ENCODE assay signal across 9 cellular contexts in the genomic region with DNA sequence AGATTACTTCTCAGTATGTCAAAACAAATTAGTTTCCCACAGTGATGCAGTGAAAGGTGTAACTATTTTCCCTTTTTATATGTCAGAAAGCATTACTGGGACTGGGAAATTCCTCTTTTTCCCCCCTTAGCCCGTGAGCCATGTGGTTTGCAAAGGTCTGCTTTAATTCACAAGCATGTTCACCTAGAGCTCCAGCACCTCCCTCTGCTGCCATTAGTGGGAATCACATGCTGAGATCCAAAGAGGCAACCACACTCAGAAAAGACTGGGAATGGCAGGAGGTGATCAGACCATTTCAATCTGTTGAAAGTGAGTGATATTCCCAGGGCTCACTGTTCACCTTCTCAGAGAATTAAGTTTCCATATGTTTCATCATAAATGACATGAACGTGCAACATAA.
A peak's percentile ranks its signal among the peaks of the same experiment; 100 is the strongest.
DNase-seq lines count a peak whose midpoint lies in the region; ATAC-seq and TF ChIP-seq lines count a peak whose summit lies in the region.
"Had no signal": no experiment of that assay in that cellular context is flagged by ENCODE, and none has a peak within 500 bp of the region (broad histone marks: within the 10 kb centered on the region; RNA-seq: fewer than 3 reads in every experiment).

No MANE protein-coding gene starts in this region.

- H3K27me3 ChIP-seq in heart right ventricle: no peaks in the 10 kb centered on the region

- H3K27me3 Mint-ChIP-seq in type B pancreatic cell: no peaks in the 10 kb centered on the region
- H3K27me3 Mint-ChIP-seq in activated CD4-positive, alpha-beta T cell treated with anti-CD3 and anti-CD28 coated beads for 36 hours: no peaks in the 10 kb centered on the region

- H3K36me3 ChIP-seq in heart right ventricle: no peaks in the 10 kb centered on the region

- TF ChIP-seq CTCF in heart right ventricle (IDR thresholded peaks at IDR 0.05): peak in 8 of 9 donors; percentile 10 to 58 (median 42)
- TF ChIP-seq CTCF in fibroblast of pulmonary artery (IDR thresholded peaks at IDR 0.05; ENCODE audit: low read length, missing control alignments): peak; percentile 70
- TF ChIP-seq CTCF in type B pancreatic cell (conservative IDR thresholded peaks at IDR 0.05): peak; percentile 75

- H3K9me3 ChIP-seq in heart right ventricle: no peaks in the 10 kb centered on the region

- no peak overlapping the region for H3K4me3 Mint-ChIP-seq in type B pancreatic cell
- no peak overlapping the region for H3K4me3 Mint-ChIP-seq in activated CD4-positive, alpha-beta T cell treated with anti-CD3 and anti-CD28 coated beads for 36 hours

- CTCF ChIA-PET in activated CD4-positive, alpha-beta T cell treated with anti-CD3 and anti-CD28 coated beads for 36 hours (lab: Charles Lee): no interaction called here

- H3K4me1 Mint-ChIP-seq in type B pancreatic cell (ENCODE audit: unreplicated experiment): no peaks in the 10 kb centered on the region
- no peaks in the 10 kb centered on the region for H3K4me1 Mint-ChIP-seq in activated CD4-positive, alpha-beta T cell treated with anti-CD3 and anti-CD28 coated beads for 36 hours

- no peak overlapping the region for H3K27ac ChIP-seq in heart right ventricle

- ATAC-seq in heart right ventricle (peak in 1 of 8 donors; percentile 56), left cardiac atrium (no peak), HG03280 (IDR thresholded peaks at IDR 0.05; ENCODE audit: unreplicated experiment) (no peak)
- no peak for ATAC-seq in activated CD4-positive, alpha-beta T cell treated with anti-CD3 and anti-CD28 coated beads for 36 hours
- ATAC-seq: activated CD4-positive, CD25-positive, alpha-beta regulatory T cell treated with anti-CD3 and anti-CD28 coated beads, Interleukin-2, amount 50 U/mL, for 24 hours had no signal

- WGBS in heart right ventricle, 2 donors: 31 to 38% methylated on average over 2 of the region's 2 CpGs

- no peaks in the 10 kb centered on the region for H3K9me3 Mint-ChIP-seq in type B pancreatic cell
- peaks cover 2% of the 10 kb centered on the region for H3K9me3 Mint-ChIP-seq in activated CD4-positive, alpha-beta T cell treated with anti-CD3 and anti-CD28 coated beads for 36 hours (ENCODE audit: low read depth)

- intact Hi-C loops in heart right ventricle (cut with DNase I) (loop anchor here in 1 of 10 donors (10.0 kb wide), 1 partner anchor 637 kb away; no protein-coding TSS in a partner anchor), left cardiac atrium (cut with DNase I) (no loop called here)
- intact Hi-C loops in activated CD4-positive, alpha-beta T cell treated with anti-CD3 and anti-CD28 coated beads for 36 hours (cut with DNase I, micrococcal nuclease): no loop called here

- H3K27ac Mint-ChIP-seq in type B pancreatic cell: no peak overlapping the region
- H3K27ac Mint-ChIP-seq in activated CD4-positive, alpha-beta T cell treated with anti-CD3 and anti-CD28 coated beads for 36 hours: no peak overlapping the region

- H3K4me3 ChIP-seq in heart right ventricle: no peak overlapping the region
- H3K4me3 ChIP-seq in fibroblast of pulmonary artery (replicated peaks; ENCODE audit: low read depth, low read length): no peak overlapping the region

- peaks cover 0 to 3% (median 0%) of the 10 kb centered on the region in 9 donors for H3K4me1 ChIP-seq in heart right ventricle

- DNase-seq in heart right ventricle (peak in 1 of 2 donors; percentile 11), left cardiac atrium (no peak), OCI-M1 (lab: John Stamatoyannopoulos, UW) (peak; percentile 7), fibroblast of pulmonary artery (ENCODE audit: low read depth) (peak; percentile 48), type B pancreatic cell (ENCODE audit: extremely low spot score, unreplicated experiment) (no peak)
- no peak for DNase-seq in activated naive CD4-positive, alpha-beta T cell treated with anti-CD3 and anti-CD28 coated beads, Interleukin-2, amount 50 U/mL, for 16 hours
- no peak for DNase-seq in activated CD4-positive, alpha-beta T cell treated with anti-CD3 and anti-CD28 coated beads for 36 hours

- peaks cover 3% of the 10 kb centered on the region for H3K36me3 Mint-ChIP-seq in type B pancreatic cell
- no peaks in the 10 kb centered on the region for H3K36me3 Mint-ChIP-seq in activated CD4-positive, alpha-beta T cell treated with anti-CD3 and anti-CD28 coated beads for 36 hours (ENCODE audit: low read depth)

- POLR2A ChIA-PET in activated CD4-positive, alpha-beta T cell treated with anti-CD3 and anti-CD28 coated beads for 36 hours (lab: Charles Lee): no interaction called here

Comparison
In these comparisons a context has a peak if more than half of its experiments do, and no peak if none do; other contexts are left out.
1. DNase-seq: peak in OCI-M1 (single experiment) and fibroblast of pulmonary artery (single experiment); none in left cardiac atrium (single experiment), type B pancreatic cell (single experiment), activated naive CD4-positive, alpha-beta T cell treated with anti-CD3 and anti-CD28 coated beads, Interleukin-2, amount 50 U/mL, for 16 hours (single experiment) and activated CD4-positive, alpha-beta T cell treated with anti-CD3 and anti-CD28 coated beads for 36 hours (single experiment).
2. Peak in every context shown above with its lines, with median percentiles within 50 percentile points of each other: CTCF ChIP-seq.